20 cellular contexts compared by ENCODE assay signal in the genomic region with DNA sequence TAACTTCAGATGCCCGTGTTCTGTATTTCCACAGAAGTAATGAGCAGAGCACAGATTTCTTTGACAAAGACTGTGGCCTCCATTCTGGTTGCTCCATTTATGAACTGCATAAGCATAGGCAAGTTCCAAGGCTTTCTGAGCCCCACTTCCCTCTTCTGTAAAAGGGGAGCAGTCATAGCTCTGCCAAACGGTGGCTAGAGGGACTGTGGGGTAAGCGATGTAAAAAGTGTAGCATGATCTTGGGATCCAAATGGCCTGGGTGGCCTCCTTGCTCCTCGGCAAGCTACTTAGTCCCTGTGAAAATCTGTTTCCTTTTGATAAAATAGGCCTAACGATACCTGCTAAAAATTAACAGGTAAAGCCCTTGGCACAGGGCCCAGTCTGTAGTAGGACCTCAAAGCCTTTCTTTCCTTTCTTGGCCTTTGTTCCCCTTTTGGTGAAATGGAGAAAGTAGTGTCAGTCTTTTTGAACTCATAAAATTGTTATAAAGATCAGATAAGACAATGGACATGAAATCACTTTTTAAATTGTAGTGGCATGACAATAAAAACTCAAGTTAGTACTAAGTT.
"Had no signal": no experiment of that assay in that cellular context is flagged by ENCODE, and none has a peak within 500 bp of the region (broad histone marks: within the 10 kb centered on the region; RNA-seq: fewer than 3 reads in every experiment).

No MANE protein-coding gene starts in this region.

- H3K4me3 Mint-ChIP-seq: activated CD4-positive, alpha-beta T cell treated with anti-CD3 and anti-CD28 coated beads, Interleukin-2, amount 10 ng/mL, durations not matched to agents 24 days and 14 days; activated CD8-positive, alpha-beta T cell treated with anti-CD3 and anti-CD28 coated beads, Interleukin-2, amount 10 ng/mL, durations not matched to agents 7 days and 5 days; activated naive CD8-positive, alpha-beta T cell treated with anti-CD3 and anti-CD28 coated beads, Interleukin-2, amount 10 ng/mL, durations not matched to agents 7 days and 5 days; activated T-cell treated with anti-CD3 and anti-CD28 coated beads, Interleukin-2, amount 50 U/mL, for 24 hours; naive B cell; neural progenitor cell; stimulated activated effector memory CD8-positive, alpha-beta T cell treated with anti-CD3 and anti-CD28 coated beads, Interleukin-12 subunit alpha, Interleukin-12 subunit beta, amount 100 ng/mL, for 72 hours had no signal

- H3K9me3 Mint-ChIP-seq: activated CD4-positive, alpha-beta T cell treated with anti-CD3 and anti-CD28 coated beads, Interleukin-2, amount 10 ng/mL, durations not matched to agents 24 days and 14 days; activated T-helper 2 cell treated with anti-CD3 and anti-CD28 coated beads, Interferon-gamma antibody, Interleukin-2, Interleukin-4, amounts not matched to agents 10 μg/mL and 5 μg/mL and 100 μg/mL, durations not matched to agents 14 hours and 24 hours and 36 hours had no signal

- DNase-seq: activated CD4-positive, alpha-beta T cell treated with anti-CD3 and anti-CD28 coated beads, Interleukin-2, amount 10 ng/mL, durations not matched to agents 24 days and 14 days; activated CD8-positive, alpha-beta T cell treated with anti-CD3 and anti-CD28 coated beads, Interleukin-2, amount 10 ng/mL, durations not matched to agents 7 days and 5 days; activated naive CD4-positive, alpha-beta T cell treated with Interleukin-2 at 50 U/mL for 16 hours; activated naive CD8-positive, alpha-beta T cell treated with anti-CD3 and anti-CD28 coated beads, Interleukin-2, amount 10 ng/mL, durations not matched to agents 7 days and 5 days; activated T-cell treated with anti-CD3 and anti-CD28 coated beads, Interleukin-2, amount 50 U/mL, for 24 hours; amygdala; foreskin fibroblast; glutamatergic neuron; hypothalamus; left lung; mammary epithelial cell; midbrain; naive B cell; right lobe of liver; stimulated activated CD4-positive, alpha-beta T cell treated with anti-CD3 and anti-CD28 coated beads, Interleukin-4, amount 100 ng/mL, for 1 hour; upper lobe of right lung had no signal

- FAIRE-seq: keratinocyte had no signal

- H3K27ac Mint-ChIP-seq: activated CD4-positive, alpha-beta T cell treated with anti-CD3 and anti-CD28 coated beads, Interleukin-2, amount 10 ng/mL, durations not matched to agents 24 days and 14 days; activated CD8-positive, alpha-beta T cell treated with anti-CD3 and anti-CD28 coated beads, Interleukin-2, amount 10 ng/mL, durations not matched to agents 7 days and 5 days; activated naive CD8-positive, alpha-beta T cell treated with anti-CD3 and anti-CD28 coated beads, Interleukin-2, amount 10 ng/mL, durations not matched to agents 7 days and 5 days; activated T-cell treated with anti-CD3 and anti-CD28 coated beads, Interleukin-2, amount 50 U/mL, for 24 hours; activated T-helper 2 cell treated with anti-CD3 and anti-CD28 coated beads, Interferon-gamma antibody, Interleukin-2, Interleukin-4, amounts not matched to agents 10 μg/mL and 5 μg/mL and 100 μg/mL, durations not matched to agents 14 hours and 24 hours and 36 hours; neural progenitor cell; stimulated activated effector memory CD8-positive, alpha-beta T cell treated with anti-CD3 and anti-CD28 coated beads, Interleukin-12 subunit alpha, Interleukin-12 subunit beta, amount 100 ng/mL, for 72 hours had no signal

- H3K27me3 Mint-ChIP-seq: activated CD4-positive, alpha-beta T cell treated with anti-CD3 and anti-CD28 coated beads, Interleukin-2, amount 10 ng/mL, durations not matched to agents 24 days and 14 days; activated naive CD8-positive, alpha-beta T cell treated with anti-CD3 and anti-CD28 coated beads, Interleukin-2, amount 10 ng/mL, durations not matched to agents 7 days and 5 days; activated T-cell treated with anti-CD3 and anti-CD28 coated beads, Interleukin-2, amount 50 U/mL, for 24 hours; naive B cell had no signal

- H3K4me1 Mint-ChIP-seq: activated CD4-positive, alpha-beta T cell treated with anti-CD3 and anti-CD28 coated beads, Interleukin-2, amount 10 ng/mL, durations not matched to agents 24 days and 14 days; activated naive CD8-positive, alpha-beta T cell treated with anti-CD3 and anti-CD28 coated beads, Interleukin-2, amount 10 ng/mL, durations not matched to agents 7 days and 5 days; neural progenitor cell; stimulated activated effector memory CD8-positive, alpha-beta T cell treated with anti-CD3 and anti-CD28 coated beads, Interleukin-12 subunit alpha, Interleukin-12 subunit beta, amount 100 ng/mL, for 72 hours had no signal

- H3K36me3 Mint-ChIP-seq: activated naive CD8-positive, alpha-beta T cell treated with anti-CD3 and anti-CD28 coated beads, Interleukin-2, amount 10 ng/mL, durations not matched to agents 7 days and 5 days; naive B cell; neural progenitor cell; stimulated activated effector memory CD8-positive, alpha-beta T cell treated with anti-CD3 and anti-CD28 coated beads, Interleukin-12 subunit alpha, Interleukin-12 subunit beta, amount 100 ng/mL, for 72 hours had no signal
